ENCODE assay signal across 25 cellular contexts in genomic region chr14:83867871-83868270, GRCh38.
A peak's percentile ranks its signal among the peaks of the same experiment; 100 is the strongest.
DNase-seq lines count a peak whose midpoint lies in the region; ATAC-seq and TF ChIP-seq lines count a peak whose summit lies in the region.
"Had no signal": no experiment of that assay in that cellular context is flagged by ENCODE, and none has a peak within 500 bp of the region (broad histone marks: within the 10 kb centered on the region; RNA-seq: fewer than 3 reads in every experiment).

No MANE protein-coding gene starts in this region.

- no peak overlapping the region for H3K4me3 ChIP-seq in choroid plexus epithelial cell (ENCODE audit: low read depth, low read length)
- H3K4me3 ChIP-seq: BLaER1, heart left ventricle, smooth muscle cell had no signal

- no peak for TF ChIP-seq CTCF in choroid plexus epithelial cell (conservative IDR thresholded peaks at IDR 0.05; ENCODE audit: low read depth, low read length)

- no peak for ATAC-seq in left cardiac atrium
- ATAC-seq: activated CD8-positive, alpha-beta T cell treated with anti-CD3 and anti-CD28 coated beads, Interleukin-2, amount 10 ng/mL, durations not matched to agents 7 days and 5 days; HCT116; heart left ventricle; stimulated activated effector memory CD8-positive, alpha-beta T cell treated with anti-CD3 and anti-CD28 coated beads, Interleukin-12 subunit alpha, Interleukin-12 subunit beta, amount 100 ng/mL, for 72 hours had no signal

- DNase-seq in left cardiac atrium (peak; percentile 12), cardiac septum (ENCODE audit: low spot score) (no peak), NCI-H2107 treated with DMSO at 0.1 percent for 48 hours (lab: John Stamatoyannopoulos, UW; ENCODE audit: unreplicated experiment) (peak; percentile 32), choroid plexus epithelial cell (ENCODE audit: low read depth) (peak; percentile 56), medulla oblongata (ENCODE audit: extremely low spot score) (no peak), RKO (ENCODE audit: low spot score) (no peak), pons (ENCODE audit: low spot score) (no peak), AG20443 (ENCODE audit: low spot score) (no peak)
- DNase-seq: ACHN; activated CD8-positive, alpha-beta T cell treated with anti-CD3 and anti-CD28 coated beads, Interleukin-2, amount 10 ng/mL, durations not matched to agents 7 days and 5 days; activated gamma-delta T cell; activated T-cell treated with anti-CD3 and anti-CD28 coated beads for 4 hours; effector CD8-positive, alpha-beta T cell; heart left ventricle; Kasumi-1; mesenchymal stem cell; naive B cell; NCI-H1048; NCI-H510A treated with DMSO at 0.1 percent for 48 hours; occipital lobe; stimulated activated CD4-positive, alpha-beta T cell treated with anti-CD3 and anti-CD28 coated beads, Interleukin-2, amount 100 ng/mL, for 48 hours had no signal

- intact Hi-C loops in left cardiac atrium (cut with DNase I) = no loop called here
- intact Hi-C loops in cardiac septum (cut with DNase I) = no loop called here

Comparison
In these comparisons a context has a peak if more than half of its experiments do, and no peak if none do; other contexts are left out.
1. DNase-seq: peak in left cardiac atrium (single experiment), NCI-H2107 treated with DMSO at 0.1 percent for 48 hours (single experiment) and choroid plexus epithelial cell (single experiment); none in cardiac septum (single experiment), medulla oblongata (single experiment), RKO (single experiment), pons (single experiment) and AG20443 (single experiment).